Comparison of ENCODE assay signal across 8 cellular contexts in genomic region chr18:9869713-9870430, GRCh38. TPM values are rescaled to one million over a fixed set of nuclear protein-coding genes. Genes with fewer than 3 reads are reported as not detected.
DNase-seq lines count a peak whose midpoint lies in the region; ATAC-seq and TF ChIP-seq lines count a peak whose summit lies in the region.

No MANE protein-coding gene starts in this region.

- no peaks in the 10 kb centered on the region for H3K36me3 ChIP-seq in colonic mucosa

- peak overlapping the region; percentile 19 for H3K27ac Mint-ChIP-seq in progenitor cell of endocrine pancreas

- H3K4me3 ChIP-seq in colonic mucosa = no peak overlapping the region

- H3K4me1 ChIP-seq in colonic mucosa = no peaks in the 10 kb centered on the region

- DNase-seq in AML-193 (lab: John Stamatoyannopoulos, UW) = peak; percentile 88 to 89
- peak; percentile 91 for DNase-seq in M059J (ENCODE audit: low read depth)
- DNase-seq in colonic mucosa = peak; percentile 41
- DNase-seq in progenitor cell of endocrine pancreas (ENCODE audit: low spot score, unreplicated experiment) = no peak
- DNase-seq in NCI-H2171 treated with DMSO at 0.1 percent for 48 hours (lab: John Stamatoyannopoulos, UW) = no peak
- no peak for DNase-seq in NCI-H1436 (lab: John Stamatoyannopoulos, UW)
- DNase-seq in T1000 (lab: John Stamatoyannopoulos, UW) = no peak

- peaks cover 9% of the 10 kb centered on the region for H3K27me3 Mint-ChIP-seq in progenitor cell of endocrine pancreas

- H3K4me1 Mint-ChIP-seq in progenitor cell of endocrine pancreas (ENCODE audit: low read depth) = peaks cover 13% of the 10 kb centered on the region

- H3K4me3 Mint-ChIP-seq in progenitor cell of endocrine pancreas (ENCODE audit: low read depth) = no peak overlapping the region

- peaks cover 9% of the 10 kb centered on the region for H3K9me3 Mint-ChIP-seq in progenitor cell of endocrine pancreas (ENCODE audit: low read depth)

- intact Hi-C loops in colonic mucosa (cut with DNase I) = no loop called here

- H3K9me3 ChIP-seq in colonic mucosa = no peaks in the 10 kb centered on the region

- no peak for TF ChIP-seq CTCF in colonic mucosa (IDR thresholded peaks at IDR 0.05)
- TF ChIP-seq CTCF in progenitor cell of endocrine pancreas (IDR thresholded peaks at IDR 0.05; ENCODE audit: unreplicated experiment) = no peak

- peak overlapping the region; percentile 39 for H3K27ac ChIP-seq in colonic mucosa

- no peaks in the 10 kb centered on the region for H3K27me3 ChIP-seq in colonic mucosa

- H3K36me3 Mint-ChIP-seq in progenitor cell of endocrine pancreas (ENCODE audit: insufficient read depth) = peaks cover 4% of the 10 kb centered on the region

- ATAC-seq in GM21529 (IDR thresholded peaks at IDR 0.05; ENCODE audit: unreplicated experiment) = peak; percentile 84

- peak overlapping the region in 1 of 2 donors; percentile 35 for H3K9ac ChIP-seq in colonic mucosa (ENCODE audit: low read depth in 2 of 2, low read length in 2 of 2)

RNA-seq across cellular contexts. Expression of gene TXNDC2, which starts 15.9 kb away (rescaled TPM):
- total RNA-seq in M059J (2014; rRNA removed; shearing (Covaris generic)) = 0.44 and 1.6 TPM in 2 replicates
- not detected for total RNA-seq in colonic mucosa
- total RNA-seq in progenitor cell of endocrine pancreas = not detected in 2 replicates

RNA-seq across cellular contexts. Expression of gene VAPA, which starts 43.9 kb away (rescaled TPM):
- total RNA-seq in M059J (2014; rRNA removed; shearing (Covaris generic)) = 364 and 425 TPM in 2 replicates
- total RNA-seq in colonic mucosa (100 to 1,000 TPM; 224 to 295 TPM), progenitor cell of endocrine pancreas (115 and 125 TPM in 2 replicates)

Comparison
In these comparisons a context has a peak if more than half of its experiments do, and no peak if none do; other contexts are left out.
1. DNase-seq: peak in AML-193 (2 of 2), M059J (single experiment) and colonic mucosa (single experiment); none in progenitor cell of endocrine pancreas (single experiment), NCI-H2171 treated with DMSO at 0.1 percent for 48 hours (single experiment), NCI-H1436 (single experiment) and T1000 (single experiment).